ENCODE assay signal across 17 cellular contexts in the genomic region with DNA sequence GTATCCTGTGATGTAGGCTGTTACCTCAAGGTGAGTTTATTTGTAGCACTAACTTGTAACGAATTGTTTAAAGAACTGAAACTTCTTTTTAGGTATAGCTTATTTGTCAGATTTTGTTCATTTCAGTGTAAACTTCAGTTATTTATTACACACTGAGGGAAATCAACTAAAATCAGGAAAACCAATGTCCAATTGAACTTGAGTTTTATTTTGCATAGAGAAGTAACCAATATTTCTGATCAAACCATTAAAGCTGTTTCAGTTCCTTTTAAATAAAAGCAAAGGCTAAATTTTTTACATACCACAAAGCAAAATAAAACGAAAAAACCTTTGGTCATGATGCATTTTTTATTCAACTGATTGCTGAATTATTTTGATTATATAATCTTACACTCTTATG.
DNase-seq lines count a peak whose midpoint lies in the region; ATAC-seq, FAIRE-seq and TF ChIP-seq lines count a peak whose summit lies in the region.
"Had no signal": no experiment of that assay in that cellular context is flagged by ENCODE, and none has a peak within 500 bp of the region (broad histone marks: within the 10 kb centered on the region; RNA-seq: fewer than 3 reads in every experiment).

No MANE protein-coding gene starts in this region.

- H3K9ac ChIP-seq in GM12878 (ENCODE audit: control insufficient read depth, insufficient read depth, low read length), result no peak overlapping the region
- H3K9ac ChIP-seq: GM23248 had no signal

- no peaks in the 10 kb centered on the region for H3K9me3 ChIP-seq in GM12878 (replicated peaks; ENCODE audit: control insufficient read depth, insufficient read depth, low read length)
- no peaks in the 10 kb centered on the region for H3K9me3 ChIP-seq in Peyer's patch
- no peaks in the 10 kb centered on the region for H3K9me3 ChIP-seq in right cardiac atrium (ENCODE audit: control insufficient read depth, low read length)

- H3K79me2 ChIP-seq in GM12878 (ENCODE audit: control insufficient read depth, insufficient read depth, low read length), result no peaks in the 10 kb centered on the region

- DNase-seq in GM12891 (ENCODE audit: insufficient read length, low spot score) (no peak), GM19239 (ENCODE audit: insufficient read length, low spot score) (no peak), GM12878 (ENCODE audit: low read depth, low spot score) (peak; percentile 21), Peyer's patch (no peak), right cardiac atrium (no peak)
- DNase-seq: C1 segment of cervical spinal cord; Calu3; CD4-positive, alpha-beta memory T cell; COR-L47; DMS153; DND-41; H7 had no signal

- TF ChIP-seq EP300 in GM12878 (IDR thresholded peaks at IDR 0.05; ENCODE audit: borderline replicate concordance in 1 of 2, control insufficient read depth in 1 of 2, low read depth in 2 of 2, low read length in 2 of 2), result peak in 1 of 2 experiments; percentile 32; a peak in 1 of 4 replicates

- no peak overlapping the region for H3K4me3 ChIP-seq in GM12878
- no peak overlapping the region for H3K4me3 ChIP-seq in Peyer's patch
- no peak overlapping the region for H3K4me3 ChIP-seq in right cardiac atrium (ENCODE audit: low read length)
- H3K4me3 ChIP-seq: GM23248 had no signal

- H3K27me3 ChIP-seq in GM12878 (replicated peaks in 1 of 2; ENCODE audit: control insufficient read depth in 2 of 2, insufficient read depth in 2 of 2, low read length in 1 of 2), result no peaks in the 10 kb centered on the region
- no peaks in the 10 kb centered on the region for H3K27me3 ChIP-seq in Peyer's patch
- no peaks in the 10 kb centered on the region for H3K27me3 ChIP-seq in right cardiac atrium (ENCODE audit: control insufficient read depth, insufficient read depth)

- FAIRE-seq in GM12891 (lab: Jason Lieb, UNC) (no peak), GM19239 (lab: Jason Lieb, UNC) (peak; percentile 37), GM12878 (lab: Jason Lieb, UNC) (no peak)
- FAIRE-seq: G401.6, GM12892, H1 had no signal

- RAD21 ChIA-PET in GM12878 (lab: Charles Lee; ENCODE audit: unreplicated experiment), result interaction anchor here (0.8 to 4.2 kb wide), 11 partner anchors 16 to 169 kb away, joined by 3 to 21 read pairs (median 5); a partner anchor contains a TSS

- 4% methylated on average over 2 of the region's 2 CpGs for WGBS in GM12878 (ENCODE audit: insufficient coverage, insufficient replicate concordance, low lambda C conversion rate, missing lambda C conversion rate)
- 85% methylated on average over 2 of the region's 2 CpGs for WGBS in right cardiac atrium

- H3K36me3 ChIP-seq in GM12878 (ENCODE audit: control insufficient read depth in 2 of 2, insufficient read depth in 2 of 2, low read length in 1 of 2) (peaks cover 1 to 2% of the 10 kb centered on the region in 2 experiments; a peak in 2 of 4 replicates), Peyer's patch (no peaks in the 10 kb centered on the region)

- TF ChIP-seq CTCF in GM12878 (IDR thresholded peaks at IDR 0.05 in 2 of 3, conservative IDR thresholded peaks at IDR 0.05 in 1 of 3; ENCODE audit: control insufficient read depth in 2 of 3, extremely low read depth in 1 of 3, insufficient read depth in 1 of 3, low read depth in 3 of 3, low read length in 3 of 3) (no peak), Peyer's patch (IDR thresholded peaks at IDR 0.05) (no peak)

- peak; percentile 65 for ATAC-seq in GM12878
- ATAC-seq in right cardiac atrium, result no peak
- no peak for ATAC-seq in GM21526 (IDR thresholded peaks at IDR 0.05; ENCODE audit: low FRiP score, unreplicated experiment)

- SMC1A ChIA-PET in GM12878 (lab: Charles Lee; ENCODE audit: uncharacterized antibody, unreplicated experiment), result interaction anchor here (0.9 to 6.3 kb wide), 19 partner anchors 9 to 188 kb away, joined by 3 to 68 read pairs (median 4); no protein-coding TSS in a partner anchor

- TF ChIP-seq RAD21 in GM12878 (IDR thresholded peaks at IDR 0.05; ENCODE audit: insufficient read depth, low read depth, low read length), result no peak

- CTCF ChIA-PET in GM12878 (lab: Yijun Ruan, JAX), result interaction anchor here (1.3 to 4.9 kb wide), 17 partner anchors 8 to 182 kb away, joined by 3 to 63 read pairs (median 13); no protein-coding TSS in a partner anchor

- intact Hi-C loops in GM12878 (cut with micrococcal nuclease; ENCODE audit: unreplicated experiment), result no loop called here
- intact Hi-C loops in right cardiac atrium (cut with DNase I), result loop anchor here in 2 of 4 donors (10.0 kb wide), 2 partner anchors 94 to 164 kb away; no protein-coding TSS in a partner anchor

- no TSS peak for BruUV-seq in GM12878 (replicated peaks; lab: Mats Ljungman, UMichigan)

- H2AFZ ChIP-seq in GM12878 (ENCODE audit: control insufficient read depth, low read depth, low read length), result no peak overlapping the region
- H2AFZ ChIP-seq: GM23248 had no signal

- POLR2A ChIA-PET in GM12878 (lab: Charles Lee), result interaction anchor here (0.7 kb wide), 1 partner anchor 885 kb away, joined by 3 read pairs; no protein-coding TSS in a partner anchor

- peak overlapping the region; percentile 23; the same call in 1 of the 2 replicates for H3K4me2 ChIP-seq in GM12878 (ENCODE audit: control insufficient read depth, insufficient read depth)

- in situ Hi-C loops in GM12878 (cut with MboI), result no loop called here

- no peaks in the 10 kb centered on the region for H4K20me1 ChIP-seq in GM12878 (ENCODE audit: control insufficient read depth, insufficient read depth)

- H3K4me1 ChIP-seq in GM12878 (ENCODE audit: control insufficient read depth, insufficient read depth, low read length) (peaks cover 11% of the 10 kb centered on the region), Peyer's patch (no peaks in the 10 kb centered on the region), right cardiac atrium (ENCODE audit: control insufficient read depth, insufficient read depth, low read length) (no peaks in the 10 kb centered on the region)

- TF ChIP-seq POLR2A in GM12891 (IDR thresholded peaks at IDR 0.05; ENCODE audit: low read depth, low read length) (no peak), GM12878 (IDR thresholded peaks at IDR 0.05; ENCODE audit: low read depth, low read length) (no peak), Peyer's patch (IDR thresholded peaks at IDR 0.05) (no peak)

- H3K27ac ChIP-seq in GM12878 (ENCODE audit: control insufficient read depth, insufficient read depth) (0 out of 2 replicates have a peak overlapping the region, but pooled peaks have one; percentile 6), Peyer's patch (no peak overlapping the region), right cardiac atrium (ENCODE audit: low read length) (no peak overlapping the region)
- H3K27ac ChIP-seq: GM23248 had no signal

TF ChIP-seq in GM12891, 5 proteins besides CTCF, POLR2A, EP300 and RAD21:
- no peak for TF ChIP-seq PAX5 (IDR thresholded peaks at IDR 0.05; ENCODE audit: insufficient read depth, low read length, severe bottlenecking)
- peak; percentile 43 for TF ChIP-seq SPI1 (IDR thresholded peaks at IDR 0.05; ENCODE audit: low read depth, low read length)

TF ChIP-seq in GM12878, 131 proteins besides CTCF, POLR2A, EP300 and RAD21 (continues in another document):
- TF ChIP-seq ZNF384 (IDR thresholded peaks at IDR 0.05; ENCODE audit: borderline replicate concordance, low read depth, low read length), result peak; percentile 29; the same call in 1 of the 2 replicates
- no peak for TF ChIP-seq FOXM1 (IDR thresholded peaks at IDR 0.05; ENCODE audit: low read depth, low read length)
- TF ChIP-seq, protein P1, sequence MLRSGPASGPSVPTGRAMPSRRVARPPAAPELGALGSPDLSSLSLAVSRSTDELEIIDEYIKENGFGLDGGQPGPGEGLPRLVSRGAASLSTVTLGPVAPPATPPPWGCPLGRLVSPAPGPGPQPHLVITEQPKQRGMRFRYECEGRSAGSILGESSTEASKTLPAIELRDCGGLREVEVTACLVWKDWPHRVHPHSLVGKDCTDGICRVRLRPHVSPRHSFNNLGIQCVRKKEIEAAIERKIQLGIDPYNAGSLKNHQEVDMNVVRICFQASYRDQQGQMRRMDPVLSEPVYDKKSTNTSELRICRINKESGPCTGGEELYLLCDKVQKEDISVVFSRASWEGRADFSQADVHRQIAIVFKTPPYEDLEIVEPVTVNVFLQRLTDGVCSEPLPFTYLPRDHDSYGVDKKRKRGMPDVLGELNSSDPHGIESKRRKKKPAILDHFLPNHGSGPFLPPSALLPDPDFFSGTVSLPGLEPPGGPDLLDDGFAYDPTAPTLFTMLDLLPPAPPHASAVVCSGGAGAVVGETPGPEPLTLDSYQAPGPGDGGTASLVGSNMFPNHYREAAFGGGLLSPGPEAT (IDR thresholded peaks at IDR 0.05; ENCODE audit: low read depth), result no peak
- TF ChIP-seq CREB1 (IDR thresholded peaks at IDR 0.05; ENCODE audit: low read depth), result 0 out of 2 replicates have a peak, but pooled peaks have one; percentile 16
